In genomic region chr15:56006371-56006770, GRCh38 we compare ENCODE assay signal across 8 cellular contexts. TPM values are rescaled to one million over a fixed set of nuclear protein-coding genes. Genes with fewer than 3 reads are reported as not detected.
DNase-seq lines count a peak whose midpoint lies in the region; ATAC-seq, FAIRE-seq and TF ChIP-seq lines count a peak whose summit lies in the region.
"Not testable (repeated sequence)": the region's sequence is repeated elsewhere in the genome, so short reads cannot be mapped to it uniquely, and the experiment has no call there.

No MANE protein-coding gene starts in this region.

- not testable (repeated sequence) for H3K9me3 ChIP-seq in A549; hepatocyte (ENCODE audit: low read depth); neural cell (ENCODE audit: low read length)

- peak overlapping the region; percentile 46; the same call in 2 of the 3 replicates for H3K4me3 ChIP-seq in A549
- H3K4me3 ChIP-seq in hepatocyte = peak overlapping the region; percentile 15
- peak overlapping the region; percentile 60 for H3K4me3 ChIP-seq in neural cell (ENCODE audit: low read length)

- CTCF ChIA-PET in A549 (lab: Yijun Ruan, JAX) = interaction anchor here (1.0 to 1.6 kb wide), 5 partner anchors 12 to 47 kb away, joined by 3 to 5 read pairs (median 3); partner anchors contain the start of gene NEDD4
- CTCF ChIA-PET in activated CD4-positive, alpha-beta T cell treated with anti-CD3 and anti-CD28 coated beads, Interleukin-2, amount 10 ng/mL, durations not matched to agents 7 days and 5 days (lab: Charles Lee) = interaction anchor here (1.4 kb wide), 1 partner anchor 36 kb away, joined by 3 read pairs; no protein-coding TSS in a partner anchor

- not testable (repeated sequence) for H3K27me3 ChIP-seq in hepatocyte; neural cell (ENCODE audit: insufficient read depth, low read depth, low read length)

- peak overlapping the region; percentile 84 for H3K4me2 ChIP-seq in A549
- peak overlapping the region; percentile 69 for H3K4me2 ChIP-seq in hepatocyte
- not testable (repeated sequence) for H3K4me2 ChIP-seq in neural cell (ENCODE audit: low read length)

- H2AFZ ChIP-seq in hepatocyte = peak overlapping the region; percentile 61
- not testable (repeated sequence) for H2AFZ ChIP-seq in neural cell (ENCODE audit: low read depth, low read length)

- not testable (repeated sequence) for H3K4me1 Mint-ChIP-seq in activated CD4-positive, alpha-beta T cell treated with anti-CD3 and anti-CD28 coated beads, Interleukin-2, amount 10 ng/mL, durations not matched to agents 7 days and 5 days
- peaks cover 16% of the 10 kb centered on the region for H3K4me1 Mint-ChIP-seq in stimulated activated naive CD8-positive, alpha-beta T cell treated with anti-CD3 and anti-CD28 coated beads, Interleukin-15, Interleukin-2, amounts not matched to agents 100 ng/mL and 50 ng/mL, for 24 hours (ENCODE audit: low read depth)

- POLR2A ChIA-PET in A549 (lab: Yijun Ruan, JAX); activated CD4-positive, alpha-beta T cell treated with anti-CD3 and anti-CD28 coated beads, Interleukin-2, amount 10 ng/mL, durations not matched to agents 7 days and 5 days (lab: Charles Lee): not testable (repeated sequence)

- ATAC-seq in A549 = peak in 1 of 2 experiments; percentile 27; a peak in 2 of 6 replicates

- H3K4me1 ChIP-seq in A549 = peaks cover 12% of the 10 kb centered on the region; the same call in 2 of the 3 replicates
- not testable (repeated sequence) for H3K4me1 ChIP-seq in hepatocyte (ENCODE audit: insufficient read depth)

- H3K4me3 Mint-ChIP-seq in activated CD4-positive, alpha-beta T cell treated with anti-CD3 and anti-CD28 coated beads, Interleukin-2, amount 10 ng/mL, durations not matched to agents 7 days and 5 days = peak overlapping the region; percentile 1
- peak overlapping the region; percentile 42 for H3K4me3 Mint-ChIP-seq in stimulated activated naive CD8-positive, alpha-beta T cell treated with anti-CD3 and anti-CD28 coated beads, Interleukin-15, Interleukin-2, amounts not matched to agents 100 ng/mL and 50 ng/mL, for 24 hours

- not testable (repeated sequence) for H3K9me3 Mint-ChIP-seq in activated CD4-positive, alpha-beta T cell treated with anti-CD3 and anti-CD28 coated beads, Interleukin-2, amount 10 ng/mL, durations not matched to agents 7 days and 5 days; stimulated activated naive CD8-positive, alpha-beta T cell treated with anti-CD3 and anti-CD28 coated beads, Interleukin-15, Interleukin-2, amounts not matched to agents 100 ng/mL and 50 ng/mL, for 24 hours

- H3K36me3 ChIP-seq in hepatocyte (replicated peaks; ENCODE audit: insufficient read depth, low read depth); neural cell (ENCODE audit: insufficient read depth, low read length): not testable (repeated sequence)

- TF ChIP-seq RAD21 in A549 (conservative IDR thresholded peaks at IDR 0.05 in 1 of 2, IDR thresholded peaks at IDR 0.05 in 1 of 2); neural cell (conservative IDR thresholded peaks at IDR 0.05): not testable (repeated sequence)

- TF ChIP-seq EP300 in A549 (IDR thresholded peaks at IDR 0.05); neural cell (conservative IDR thresholded peaks at IDR 0.05; ENCODE audit: poor library complexity, severe bottlenecking): not testable (repeated sequence)

- not testable (repeated sequence) for TF ChIP-seq POLR2A in A549 (IDR thresholded peaks at IDR 0.05; ENCODE audit: low read length); H54 (IDR thresholded peaks at IDR 0.05; ENCODE audit: low read depth, low read length)

- not testable (repeated sequence) for H3K9ac ChIP-seq in neural cell (ENCODE audit: low read length)

- not testable (repeated sequence) for H3K9me2 ChIP-seq in hepatocyte (replicated peaks; ENCODE audit: insufficient read depth); neural cell (ENCODE audit: insufficient read depth, low read length)

- not testable (repeated sequence) for DNase-seq in A549 (ENCODE audit: low read depth in 1 of 2, low spot score in 1 of 2); H54 (ENCODE audit: insufficient read length, low spot score); activated CD4-positive, alpha-beta T cell treated with anti-CD3 and anti-CD28 coated beads, Interleukin-2, amount 10 ng/mL, durations not matched to agents 7 days and 5 days; hepatocyte (ENCODE audit: low spot score)
- peak; percentile 5 for DNase-seq in cerebellar cortex (ENCODE audit: low spot score)
- DNase-seq in fibroblast of gingiva (ENCODE audit: low read depth) = peak; percentile 46

- H3K36me3 Mint-ChIP-seq in activated CD4-positive, alpha-beta T cell treated with anti-CD3 and anti-CD28 coated beads, Interleukin-2, amount 10 ng/mL, durations not matched to agents 7 days and 5 days (ENCODE audit: low read depth); stimulated activated naive CD8-positive, alpha-beta T cell treated with anti-CD3 and anti-CD28 coated beads, Interleukin-15, Interleukin-2, amounts not matched to agents 100 ng/mL and 50 ng/mL, for 24 hours (ENCODE audit: low read depth): not testable (repeated sequence)

- not testable (repeated sequence) for H3K79me2 ChIP-seq in hepatocyte; neural cell (replicated peaks; ENCODE audit: insufficient read depth, low read length)

- peak; percentile 70 for FAIRE-seq in A549 (lab: Jason Lieb, UNC)
- FAIRE-seq in H54 (lab: Jason Lieb, UNC) = peak; percentile 33

- TF ChIP-seq CTCF in A549 (IDR thresholded peaks at IDR 0.05); hepatocyte (IDR thresholded peaks at IDR 0.05; ENCODE audit: poor library complexity); neural cell (IDR thresholded peaks at IDR 0.05; ENCODE audit: poor library complexity, severe bottlenecking): not testable (repeated sequence)

- 86% methylated on average over 5 of the region's 5 CpGs for WGBS in A549 (ENCODE audit: missing lambda C conversion rate)
- 73% methylated on average over 5 of the region's 5 CpGs for WGBS in hepatocyte (ENCODE audit: low lambda C conversion rate, missing lambda C conversion rate)

- H3F3A ChIP-seq in neural cell (ENCODE audit: insufficient read depth, low read length, poor library complexity, severe bottlenecking) = not testable (repeated sequence)

- not testable (repeated sequence) for H4K20me1 ChIP-seq in hepatocyte (ENCODE audit: insufficient read depth, poor library complexity, severe bottlenecking); neural cell (ENCODE audit: insufficient read depth)

- not testable (repeated sequence) for H3K27ac Mint-ChIP-seq in activated CD4-positive, alpha-beta T cell treated with anti-CD3 and anti-CD28 coated beads, Interleukin-2, amount 10 ng/mL, durations not matched to agents 7 days and 5 days; stimulated activated naive CD8-positive, alpha-beta T cell treated with anti-CD3 and anti-CD28 coated beads, Interleukin-15, Interleukin-2, amounts not matched to agents 100 ng/mL and 50 ng/mL, for 24 hours

- H3K27ac ChIP-seq in A549 (peak overlapping the region in 1 of 2 experiments; percentile 72; a peak in 1 of 6 replicates), hepatocyte (peak overlapping the region; percentile 55)
- not testable (repeated sequence) for H3K27ac ChIP-seq in neural cell (ENCODE audit: low read length)

- H3K27me3 Mint-ChIP-seq in activated CD4-positive, alpha-beta T cell treated with anti-CD3 and anti-CD28 coated beads, Interleukin-2, amount 10 ng/mL, durations not matched to agents 7 days and 5 days = peaks cover 24% of the 10 kb centered on the region
- H3K27me3 Mint-ChIP-seq in stimulated activated naive CD8-positive, alpha-beta T cell treated with anti-CD3 and anti-CD28 coated beads, Interleukin-15, Interleukin-2, amounts not matched to agents 100 ng/mL and 50 ng/mL, for 24 hours = peaks cover 30% of the 10 kb centered on the region

TF ChIP-seq in A549, 52 proteins besides CTCF, POLR2A, EP300 and RAD21:
- peak; percentile 16 to 34; a peak in 1 of 4 replicates for TF ChIP-seq CEBPB (IDR thresholded peaks at IDR 0.05)
TF ChIP-seq in A549: peak in this region for 1; not testable (repeated sequence) for 51.

RNA-seq across cellular contexts. Expression of gene NEDD4, which starts 13.0 kb away (rescaled TPM):
- polyA plus RNA-seq in A549 (2011; rRNA removed) (62.9 and 78.8 TPM in 2 replicates), A549 (2017; fragmentation: RNase III; extraction: RNeasy Plus Mini Kit Qiagen cat#74134 plus additional on column Dnase treatment) (50.3 to 56.4 TPM (median 52.7 TPM) in 3 replicates), hepatocyte (21.3 and 26.5 TPM in 2 replicates), neural cell (1.6 and 1.8 TPM in 2 replicates)
- 17.2 and 19.2 TPM in 2 replicates for polyA plus RNA-seq in A549 (2012; cell fraction: cytosol; rRNA removed)
- 12.6 and 19.9 TPM in 2 replicates for polyA plus RNA-seq in A549 (2012; cell fraction: nucleus; rRNA removed)
- 41.5 and 47.6 TPM in 2 replicates for polyA minus RNA-seq in A549 (2011; rRNA and poly(A)+ RNA removed)
- total RNA-seq in activated CD4-positive, alpha-beta T cell treated with anti-CD3 and anti-CD28 coated beads, Interleukin-2, amount 10 ng/mL, durations not matched to agents 7 days and 5 days = 10 to 100 TPM in 1 of 2 experiments, 1 to 10 TPM in 1; 8.7 to 11.1 TPM
- total RNA-seq in hepatocyte = 77.0 and 77.3 TPM in 2 replicates
- polyA minus RNA-seq in neural cell = 1.2 and 2.3 TPM in 2 replicates
